Comparison of ENCODE assay signal across 1 cellular context in genomic region chr7:18497082-18497481, GRCh38.
TF ChIP-seq lines count a peak whose summit lies in the region.

No MANE protein-coding gene starts in this region.

TF ChIP-seq in H1, 55 proteins besides CTCF, POLR2A, EP300 and RAD21:
- TF ChIP-seq ATF3 (IDR thresholded peaks at IDR 0.05; ENCODE audit: insufficient read depth, low read depth, low read length) (no peak), TEAD4 (IDR thresholded peaks at IDR 0.05; ENCODE audit: low read depth, low read length) (no peak)
